8 cellular contexts compared by ENCODE assay signal in the genomic region with DNA sequence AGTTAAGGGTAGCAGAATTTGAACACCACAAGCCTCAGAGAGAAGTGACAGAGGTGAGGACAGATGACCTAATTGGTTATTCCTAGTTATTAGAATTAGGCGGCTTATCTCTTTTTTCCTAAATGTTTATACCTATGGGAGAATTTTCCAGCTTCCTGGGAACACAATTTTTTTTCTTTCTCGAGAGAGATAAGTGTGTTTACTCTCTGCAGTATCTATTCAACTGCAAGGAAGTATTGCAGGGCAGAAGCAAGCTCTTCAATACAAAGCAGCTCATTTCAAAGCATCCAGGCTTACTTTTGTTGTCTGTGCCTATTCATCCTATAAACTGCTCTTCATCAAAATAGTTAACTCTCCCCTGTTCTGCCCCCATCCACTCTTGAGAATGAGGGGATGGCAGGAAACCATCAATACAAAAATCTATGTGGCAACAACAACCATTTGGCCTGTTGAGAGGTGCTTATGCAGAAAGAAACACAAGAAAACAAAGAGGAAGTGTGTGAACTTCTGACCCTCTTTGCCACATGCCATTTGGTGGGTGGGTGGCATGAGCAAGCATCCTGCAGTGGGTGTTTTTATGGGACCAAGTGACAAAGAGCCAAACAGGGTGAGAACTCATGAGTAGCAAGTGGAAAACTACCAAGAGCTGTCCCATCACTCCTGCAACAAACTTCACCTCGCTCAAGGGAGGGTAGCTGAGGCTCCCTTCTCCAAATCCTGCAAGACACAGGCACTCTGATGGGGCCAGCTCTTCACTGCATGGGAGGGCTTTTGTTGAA. TPM values are rescaled to one million over a fixed set of nuclear protein-coding genes. Genes with fewer than 3 reads are reported as not detected.
DNase-seq lines count a peak whose midpoint lies in the region; ATAC-seq and TF ChIP-seq lines count a peak whose summit lies in the region.
"Had no signal": no experiment of that assay in that cellular context is flagged by ENCODE, and none has a peak within 500 bp of the region (broad histone marks: within the 10 kb centered on the region; RNA-seq: fewer than 3 reads in every experiment).

No MANE protein-coding gene starts in this region.

- POLR2A ChIA-PET in activated naive CD8-positive, alpha-beta T cell treated with anti-CD3 and anti-CD28 coated beads, Interleukin-2, amount 10 ng/mL, durations not matched to agents 7 days and 5 days (lab: Charles Lee), result interaction anchor here (0.6 to 2.6 kb wide), 3 partner anchors 51 to 74 kb away, joined by 5 to 12 read pairs (median 6); a partner anchor contains a TSS

- H3K9me3 Mint-ChIP-seq in activated naive CD8-positive, alpha-beta T cell treated with anti-CD3 and anti-CD28 coated beads, Interleukin-2, amount 10 ng/mL, durations not matched to agents 7 days and 5 days, result peaks cover 5% of the 10 kb centered on the region

- H3K36me3 Mint-ChIP-seq in activated naive CD8-positive, alpha-beta T cell treated with anti-CD3 and anti-CD28 coated beads, Interleukin-2, amount 10 ng/mL, durations not matched to agents 7 days and 5 days, result peaks cover 13% of the 10 kb centered on the region

- no peak overlapping the region for H3K4me3 Mint-ChIP-seq in activated naive CD8-positive, alpha-beta T cell treated with anti-CD3 and anti-CD28 coated beads, Interleukin-2, amount 10 ng/mL, durations not matched to agents 7 days and 5 days

- ATAC-seq in HG02798 (IDR thresholded peaks at IDR 0.05; ENCODE audit: poor library complexity, unreplicated experiment) (peak; percentile 17), HG03460 (IDR thresholded peaks at IDR 0.05; ENCODE audit: unreplicated experiment) (no peak)
- ATAC-seq in activated naive CD8-positive, alpha-beta T cell treated with anti-CD3 and anti-CD28 coated beads, Interleukin-2, amount 10 ng/mL, durations not matched to agents 7 days and 5 days (ENCODE audit: low read depth), result peak; percentile 28

- no peak overlapping the region for H3K4me3 ChIP-seq in coronary artery
- H3K4me3 ChIP-seq: lung had no signal

- no peak overlapping the region for H3K27ac ChIP-seq in coronary artery

- DNase-seq in OCI-M1 (lab: John Stamatoyannopoulos, UW) (peak; percentile 61), coronary artery (ENCODE audit: low spot score) (no peak), NCI-H1694 treated with DMSO at 0.1 percent for 48 hours (lab: John Stamatoyannopoulos, UW) (no peak)
- DNase-seq in activated naive CD8-positive, alpha-beta T cell treated with anti-CD3 and anti-CD28 coated beads, Interleukin-2, amount 10 ng/mL, durations not matched to agents 7 days and 5 days, result no peak
- peak; percentile 18 to 54 for DNase-seq in stimulated activated CD4-positive, alpha-beta T cell treated with anti-CD3 and anti-CD28 coated beads, Interleukin-4, amount 100 ng/mL, for 4 hours

- no peak for TF ChIP-seq CTCF in coronary artery (IDR thresholded peaks at IDR 0.05)

- H3K4me1 Mint-ChIP-seq in activated naive CD8-positive, alpha-beta T cell treated with anti-CD3 and anti-CD28 coated beads, Interleukin-2, amount 10 ng/mL, durations not matched to agents 7 days and 5 days, result peaks cover 28% of the 10 kb centered on the region

- no peak overlapping the region for H3K27ac Mint-ChIP-seq in activated naive CD8-positive, alpha-beta T cell treated with anti-CD3 and anti-CD28 coated beads, Interleukin-2, amount 10 ng/mL, durations not matched to agents 7 days and 5 days

- H3K27me3 Mint-ChIP-seq in activated naive CD8-positive, alpha-beta T cell treated with anti-CD3 and anti-CD28 coated beads, Interleukin-2, amount 10 ng/mL, durations not matched to agents 7 days and 5 days, result no peaks in the 10 kb centered on the region

RNA-seq across cellular contexts. Expression of a gene that starts 50.6 kb away (rescaled TPM):
- 10 to 100 TPM; 75.7 to 77.2 TPM for total RNA-seq in activated naive CD8-positive, alpha-beta T cell treated with anti-CD3 and anti-CD28 coated beads, Interleukin-2, amount 10 ng/mL, durations not matched to agents 7 days and 5 days

RNA-seq across cellular contexts. Expression of a gene that starts 50.6 kb away (rescaled TPM):
- total RNA-seq in activated naive CD8-positive, alpha-beta T cell treated with anti-CD3 and anti-CD28 coated beads, Interleukin-2, amount 10 ng/mL, durations not matched to agents 7 days and 5 days, result 10 to 100 TPM; 22.3 to 23.7 TPM

Comparison
In these comparisons a context has a peak if more than half of its experiments do, and no peak if none do; other contexts are left out.
1. DNase-seq: peak in OCI-M1 (single experiment) and stimulated activated CD4-positive, alpha-beta T cell treated with anti-CD3 and anti-CD28 coated beads, Interleukin-4, amount 100 ng/mL, for 4 hours (2 of 2); none in activated naive CD8-positive, alpha-beta T cell treated with anti-CD3 and anti-CD28 coated beads, Interleukin-2, amount 10 ng/mL, durations not matched to agents 7 days and 5 days (single experiment), coronary artery (single experiment) and NCI-H1694 treated with DMSO at 0.1 percent for 48 hours (single experiment).